ENCODE assay signal across 10 cellular contexts in genomic region chr6:14912226-14912625, GRCh38.
"Had no signal": no experiment of that assay in that cellular context is flagged by ENCODE, and none has a peak within 500 bp of the region (broad histone marks: within the 10 kb centered on the region; RNA-seq: fewer than 3 reads in every experiment).

No MANE protein-coding gene starts in this region.

- H3K27ac ChIP-seq: cardiac muscle cell, gastrocnemius medialis, right lobe of liver had no signal

- H3K4me3 ChIP-seq: cardiac muscle cell, gastrocnemius medialis, right lobe of liver, transverse colon had no signal

- H3K9me3 ChIP-seq: gastrocnemius medialis, right lobe of liver, transverse colon had no signal

- ATAC-seq: gastrocnemius medialis; stimulated activated naive B cell treated with anti-CD40 and anti-IgM and Interleukin-4, amounts not matched to agents 10 μg/mL and 1 μg/mL and 100 μg/mL, for 72 hours had no signal

- DNase-seq: activated CD4-positive, alpha-beta memory T cell treated with anti-CD3 and anti-CD28 coated beads for 36 hours; activated CD4-positive, CD25-positive, alpha-beta regulatory T cell treated with anti-CD3 and anti-CD28 coated beads, Interleukin-2, amount 50 U/mL, for 72 hours; gastrocnemius medialis; kidney; stimulated activated naive B cell treated with anti-CD40 and anti-IgM and Interleukin-4, amounts not matched to agents 10 μg/mL and 1 μg/mL and 100 μg/mL, for 72 hours; transverse colon had no signal

- H3K36me3 ChIP-seq: cardiac muscle cell, gastrocnemius medialis, right lobe of liver, transverse colon had no signal

- H3K4me1 ChIP-seq: gastrocnemius medialis, right lobe of liver had no signal

- FAIRE-seq: colon, endothelial cell of umbilical vein, kidney had no signal

- H3K27me3 ChIP-seq: cardiac muscle cell, gastrocnemius medialis, right lobe of liver, transverse colon had no signal
